In the genomic region with DNA sequence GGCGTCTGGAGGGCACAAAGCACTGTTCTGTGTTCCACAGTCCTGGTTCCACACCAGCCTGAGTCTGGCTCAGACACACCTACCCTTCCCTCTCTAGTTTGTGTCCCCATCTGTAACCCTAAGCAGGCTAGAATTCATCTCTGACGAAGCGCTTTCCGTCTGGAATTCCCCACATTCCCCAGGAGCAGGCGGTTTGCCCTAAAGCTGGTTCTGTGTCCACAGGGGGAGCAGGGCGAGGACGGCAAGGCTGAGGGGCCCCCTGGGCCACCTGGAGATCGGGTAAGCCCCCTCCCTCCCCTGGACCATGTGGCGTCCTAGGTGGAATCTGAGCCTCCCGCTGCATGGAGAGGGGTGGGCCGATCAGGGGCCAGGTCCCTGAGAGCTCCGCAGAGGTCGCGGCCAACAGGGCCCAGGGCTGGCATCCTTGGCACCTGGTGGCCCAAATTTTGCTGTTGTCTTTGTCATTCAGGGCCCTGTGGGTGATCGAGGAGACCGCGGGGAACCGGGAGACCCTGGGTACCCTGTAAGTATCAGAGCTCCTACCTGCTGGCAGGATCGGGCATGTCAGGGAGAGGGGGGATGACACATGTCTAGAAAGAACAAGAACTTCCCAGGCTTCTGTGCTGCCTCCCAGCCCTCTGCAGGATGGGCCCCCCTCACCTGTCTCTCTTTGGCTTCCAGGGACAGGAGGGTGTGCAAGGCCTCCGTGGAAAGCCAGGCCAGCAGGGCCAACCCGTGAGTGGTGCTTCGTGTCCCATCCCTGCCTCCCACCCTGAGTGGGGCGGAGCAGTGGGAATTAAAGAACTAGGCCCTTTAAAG, we compare ENCODE assay signal across 11 cellular contexts. TPM values are rescaled to one million over a fixed set of nuclear protein-coding genes. Genes with fewer than 3 reads are reported as not detected.
DNase-seq lines count a peak whose midpoint lies in the region; ATAC-seq and TF ChIP-seq lines count a peak whose summit lies in the region.
"Had no signal": no experiment of that assay in that cellular context is flagged by ENCODE, and none has a peak within 500 bp of the region (broad histone marks: within the 10 kb centered on the region; RNA-seq: fewer than 3 reads in every experiment).

No MANE protein-coding gene starts in this region.

- no peak overlapping the region for H3K27ac ChIP-seq in neuronal stem cell (replicated peaks; ENCODE audit: low read length)

- TF ChIP-seq CTCF in epithelial cell of esophagus (IDR thresholded peaks at IDR 0.05; ENCODE audit: insufficient read depth, low read depth, low read length, missing control alignments), result no peak

- no peak overlapping the region for H4K8ac ChIP-seq in neuronal stem cell (ENCODE audit: low read depth, low read length)

- peak overlapping the region; percentile 43 for H2BK15ac ChIP-seq in neuronal stem cell (ENCODE audit: low read length)

- no peaks in the 10 kb centered on the region for H3K27me3 ChIP-seq in neuronal stem cell (ENCODE audit: control insufficient read depth in 3 of 3, insufficient read depth in 3 of 3, low read depth in 1 of 3, low read length in 3 of 3)

- no peak overlapping the region for H3K23ac ChIP-seq in neuronal stem cell (ENCODE audit: low read depth, low read length, poor library complexity)

- WGBS in neuronal stem cell (ENCODE audit: extremely low coverage in 2 of 2, insufficient read length in 2 of 2, insufficient replicate concordance in 1 of 2), 2 donors, result no CpG with 5 or more reads among the region's 23 CpGs

- H3K4me2 ChIP-seq in neuronal stem cell (ENCODE audit: insufficient read depth, low read length, poor library complexity, severe bottlenecking), result no peak overlapping the region

- no peak overlapping the region for H2AFZ ChIP-seq in neuronal stem cell (ENCODE audit: low read length)

- H2BK120ac ChIP-seq in neuronal stem cell (ENCODE audit: low read depth, low read length), result no peak overlapping the region

- H3K4ac ChIP-seq in neuronal stem cell (ENCODE audit: low read length), result no peak overlapping the region

- peak overlapping the region; percentile 60 for H2BK12ac ChIP-seq in neuronal stem cell (ENCODE audit: low read length)

- peaks cover 10 to 20% of the 10 kb centered on the region in 2 donors for H3K36me3 ChIP-seq in neuronal stem cell (replicated peaks in 1 of 2; ENCODE audit: control insufficient read depth in 2 of 2, insufficient read depth in 2 of 2, low read length in 2 of 2)

- ATAC-seq in HG02885 (IDR thresholded peaks at IDR 0.05; ENCODE audit: poor library complexity, unreplicated experiment), result no peak
- ATAC-seq in HG03025 (IDR thresholded peaks at IDR 0.05; ENCODE audit: low FRiP score, unreplicated experiment), result no peak
- ATAC-seq: activated naive CD4-positive, alpha-beta T cell treated with anti-CD3 and anti-CD28 coated beads, Interleukin-2, amount 50 U/mL, for 72 hours had no signal

- peak overlapping the region; percentile 67 for H3K18ac ChIP-seq in neuronal stem cell (ENCODE audit: low read length)

- H3K14ac ChIP-seq in neuronal stem cell (ENCODE audit: low read length), result no peak overlapping the region

- no peak overlapping the region for H2BK5ac ChIP-seq in neuronal stem cell (ENCODE audit: low read length)

- peak overlapping the region; percentile 58 for H4K91ac ChIP-seq in neuronal stem cell (ENCODE audit: low read depth, low read length, poor library complexity)

- H3K9ac ChIP-seq in neuronal stem cell (ENCODE audit: low read depth, low read length, poor library complexity), result peak overlapping the region; percentile 38

- H3K9me3 ChIP-seq in neuronal stem cell (replicated peaks in 1 of 2; ENCODE audit: control insufficient read depth in 2 of 2, insufficient read depth in 1 of 2, low read depth in 1 of 2, low read length in 2 of 2), result peaks cover 0 to 2% of the 10 kb centered on the region in 2 donors

- H3K4me3 ChIP-seq in epithelial cell of esophagus (ENCODE audit: low read length) (no peak overlapping the region), neuronal stem cell (ENCODE audit: low read length in 2 of 2) (no peak overlapping the region)

- DNase-seq in AG20443 (ENCODE audit: low spot score) (peak; percentile 75), NCI-H2171 treated with DMSO at 0.1 percent for 48 hours (lab: John Stamatoyannopoulos, UW) (peak; percentile 92), epithelial cell of esophagus (ENCODE audit: low read depth) (peak; percentile 91), neuronal stem cell (ENCODE audit: low spot score) (no peak), NCI-H1436 (lab: John Stamatoyannopoulos, UW) (no peak), GOT3 (lab: John Stamatoyannopoulos, UW) (no peak)
- DNase-seq: GDM1; stimulated activated CD4-positive, alpha-beta T cell treated with anti-CD3 and anti-CD28 coated beads, Interleukin-1b, Interleukin-23, amount 100 ng/mL, for 48 hours had no signal

- peaks cover 2 to 15% of the 10 kb centered on the region in 2 donors for H3K4me1 ChIP-seq in neuronal stem cell (ENCODE audit: control insufficient read depth in 2 of 2, insufficient read depth in 1 of 2, low read depth in 1 of 2, low read length in 2 of 2)

- H3K79me1 ChIP-seq in neuronal stem cell (ENCODE audit: low read depth, low read length), result no peaks in the 10 kb centered on the region

- H2AK5ac ChIP-seq in neuronal stem cell (ENCODE audit: low read depth, low read length), result peak overlapping the region; percentile 4

RNA-seq across cellular contexts. Expression of a gene that starts 34.5 kb away (rescaled TPM):
- not detected for polyA plus RNA-seq in neuronal stem cell (2013, experiment 1 of 2)
- not detected for polyA plus RNA-seq in neuronal stem cell (2013, experiment 2 of 2)

RNA-seq across cellular contexts. Expression of a gene that starts 41.2 kb away (rescaled TPM):
- polyA plus RNA-seq in neuronal stem cell (2013, experiment 1 of 2), result 0.14 TPM
- 0.08 TPM for polyA plus RNA-seq in neuronal stem cell (2013, experiment 2 of 2)

Comparison
In these comparisons a context has a peak if more than half of its experiments do, and no peak if none do; other contexts are left out.
1. DNase-seq: peak in AG20443 (single experiment), NCI-H2171 treated with DMSO at 0.1 percent for 48 hours (single experiment) and epithelial cell of esophagus (single experiment); none in neuronal stem cell (single experiment), NCI-H1436 (single experiment) and GOT3 (single experiment).